In the genomic region with DNA sequence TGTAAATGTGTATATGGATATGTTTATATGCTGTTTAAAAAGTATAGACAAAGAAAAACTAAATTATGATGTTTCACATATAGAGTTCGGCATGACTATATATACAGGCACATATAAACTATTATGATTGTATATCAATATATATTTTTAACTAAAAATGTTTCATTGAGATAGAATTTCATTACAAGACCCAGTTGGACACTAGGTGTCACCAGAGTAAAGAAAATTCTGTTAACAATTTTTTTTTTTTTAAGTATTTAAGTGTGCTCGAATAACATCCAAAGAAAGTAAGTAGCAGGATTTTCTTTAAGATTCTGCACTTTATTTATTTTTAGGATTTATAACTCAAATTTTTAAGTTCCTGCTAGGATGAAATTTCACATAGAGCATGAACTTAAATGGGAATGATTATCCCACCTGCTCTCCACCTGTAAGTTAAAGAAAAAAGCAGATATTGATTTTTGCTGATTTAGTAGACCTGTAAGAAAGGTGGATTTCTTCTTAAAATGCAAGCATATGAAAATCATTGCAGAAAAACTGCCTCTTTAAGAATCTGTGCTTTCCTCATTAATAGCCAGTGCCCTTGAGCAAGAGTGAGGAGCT, we compare ENCODE assay signal across 8 cellular contexts.
DNase-seq lines count a peak whose midpoint lies in the region; ATAC-seq, FAIRE-seq and TF ChIP-seq lines count a peak whose summit lies in the region.

No MANE protein-coding gene starts in this region.

- TF ChIP-seq CTCF in MM.1S (IDR thresholded peaks at IDR 0.05; ENCODE audit: low read length) = peak; percentile 40
- peak in 2 of 3 experiments; percentile 14 to 21; a peak in 3 of 6 replicates for TF ChIP-seq CTCF in GM12878 (IDR thresholded peaks at IDR 0.05 in 2 of 3, conservative IDR thresholded peaks at IDR 0.05 in 1 of 3; ENCODE audit: control insufficient read depth in 2 of 3, extremely low read depth in 1 of 3, insufficient read depth in 1 of 3, low read depth in 3 of 3, low read length in 3 of 3)
- TF ChIP-seq CTCF in suprapubic skin (IDR thresholded peaks at IDR 0.05) = no peak

- H3K9ac ChIP-seq in MM.1S (ENCODE audit: low read length) (no peak overlapping the region), GM12878 (ENCODE audit: control insufficient read depth, insufficient read depth, low read length) (no peak overlapping the region), mesenchymal stem cell (ENCODE audit: low read length) (no peak overlapping the region)

- H3F3A ChIP-seq in MM.1S (ENCODE audit: insufficient read depth, low read length) = peaks cover 9% of the 10 kb centered on the region

- H3K36me3 ChIP-seq in MM.1S (replicated peaks; ENCODE audit: insufficient read depth, low read length) (no peaks in the 10 kb centered on the region), GM12878 (ENCODE audit: control insufficient read depth in 2 of 2, insufficient read depth in 2 of 2, low read length in 1 of 2) (no peaks in the 10 kb centered on the region), mesenchymal stem cell (ENCODE audit: control insufficient read depth in 1 of 2, insufficient read depth in 2 of 2, low read depth in 1 of 2, low read length in 2 of 2) (no peaks in the 10 kb centered on the region), suprapubic skin (no peaks in the 10 kb centered on the region)

- H3K18ac ChIP-seq in mesenchymal stem cell (ENCODE audit: low read depth in 1 of 2, low read length in 2 of 2) = no peak overlapping the region

- H2AK5ac ChIP-seq in mesenchymal stem cell (ENCODE audit: low read length, severe bottlenecking) = no peak overlapping the region

- no TSS peak for BruUV-seq in GM12878 (replicated peaks; lab: Mats Ljungman, UMichigan)

- in situ Hi-C loops in GM12878 (cut with MboI) = no loop called here

- TF ChIP-seq POLR2A in GM12878 (IDR thresholded peaks at IDR 0.05; ENCODE audit: low read depth, low read length) = no peak
- TF ChIP-seq POLR2A in suprapubic skin (IDR thresholded peaks at IDR 0.05) = no peak

- no peak overlapping the region for H3K23ac ChIP-seq in mesenchymal stem cell (ENCODE audit: low read length in 2 of 2)

- H3K9me2 ChIP-seq in MM.1S (replicated peaks; ENCODE audit: insufficient read depth, low read length) = no peaks in the 10 kb centered on the region

- H3K27me3 ChIP-seq in MM.1S (replicated peaks; ENCODE audit: insufficient read depth, low read length) (no peaks in the 10 kb centered on the region), GM12878 (replicated peaks in 1 of 2; ENCODE audit: control insufficient read depth in 2 of 2, insufficient read depth in 2 of 2, low read length in 1 of 2) (no peaks in the 10 kb centered on the region; a peak in 1 of 4 replicates), mesenchymal stem cell (ENCODE audit: control insufficient read depth in 1 of 2, insufficient read depth in 1 of 2, low read length in 2 of 2) (no peaks in the 10 kb centered on the region), suprapubic skin (no peaks in the 10 kb centered on the region)

- H4K91ac ChIP-seq in mesenchymal stem cell (ENCODE audit: low read length) = no peak overlapping the region

- H2BK12ac ChIP-seq in mesenchymal stem cell (ENCODE audit: low read length in 2 of 2) = no peak overlapping the region

- peak; percentile 24; the same call in 1 of the 2 replicates for TF ChIP-seq RAD21 in GM12878 (IDR thresholded peaks at IDR 0.05; ENCODE audit: insufficient read depth, low read depth, low read length)

- CTCF ChIA-PET in GM12878 (lab: Yijun Ruan, JAX) = interaction anchor here (0.5 to 2.4 kb wide), 17 partner anchors 11 to 1420 kb away, joined by 3 to 14 read pairs (median 3); no protein-coding TSS in a partner anchor

- ATAC-seq in GM12878 = no peak
- no peak for ATAC-seq in HG03520 (IDR thresholded peaks at IDR 0.05; ENCODE audit: unreplicated experiment)

- no peaks in the 10 kb centered on the region for H3K79me1 ChIP-seq in mesenchymal stem cell (replicated peaks; ENCODE audit: low read length, poor library complexity, severe bottlenecking)

- no peak overlapping the region for H2BK5ac ChIP-seq in mesenchymal stem cell (ENCODE audit: low read depth, low read length, poor library complexity, severe bottlenecking)

- H3K27ac ChIP-seq in MM.1S (ENCODE audit: low read length) (no peak overlapping the region), GM12878 (ENCODE audit: control insufficient read depth, insufficient read depth) (no peak overlapping the region), mesenchymal stem cell (ENCODE audit: low read length, poor library complexity, severe bottlenecking) (no peak overlapping the region), suprapubic skin (no peak overlapping the region)

- H2AFZ ChIP-seq in MM.1S (ENCODE audit: low read length) (peak overlapping the region; percentile 14; the same call in 1 of the 2 replicates), GM12878 (ENCODE audit: control insufficient read depth, low read depth, low read length) (no peak overlapping the region), mesenchymal stem cell (ENCODE audit: low read depth, low read length) (no peak overlapping the region)

- no peak overlapping the region for H4K8ac ChIP-seq in mesenchymal stem cell (ENCODE audit: low read length)

- H3K4me3 ChIP-seq in MM.1S (ENCODE audit: low read length) (no peak overlapping the region), GM12878 (no peak overlapping the region), mesenchymal stem cell (ENCODE audit: insufficient read depth in 1 of 2, low read depth in 1 of 2, low read length in 2 of 2) (no peak overlapping the region), suprapubic skin (no peak overlapping the region)

- H2BK120ac ChIP-seq in mesenchymal stem cell (ENCODE audit: low read depth, low read length) = no peak overlapping the region

- H3K4me2 ChIP-seq in MM.1S (ENCODE audit: low read depth, low read length) (0 out of 2 replicates have a peak overlapping the region, but pooled peaks have one; percentile 39), GM12878 (ENCODE audit: control insufficient read depth, insufficient read depth) (no peak overlapping the region), mesenchymal stem cell (ENCODE audit: low read length, poor library complexity, severe bottlenecking) (no peak overlapping the region)

- no peak overlapping the region for H2BK15ac ChIP-seq in mesenchymal stem cell (ENCODE audit: low read depth, poor library complexity, severe bottlenecking)

- 0% methylated on average over 2 of the region's 2 CpGs for WGBS in GM12878 (ENCODE audit: insufficient coverage, insufficient replicate concordance, low lambda C conversion rate, missing lambda C conversion rate)
- no CpG with 5 or more reads among the region's 2 CpGs for WGBS in mesenchymal stem cell
- 20% methylated on average over 2 of the region's 2 CpGs for WGBS in suprapubic skin

- SMC1A ChIA-PET in GM12878 (lab: Charles Lee; ENCODE audit: uncharacterized antibody, unreplicated experiment) = interaction anchor here (0.9 to 2.8 kb wide), 6 partner anchors 10 to 888 kb away, joined by 3 to 10 read pairs (median 4); no protein-coding TSS in a partner anchor

- DNase-seq in DMS53 treated with DMSO at 0.1 percent for 48 hours (lab: John Stamatoyannopoulos, UW; ENCODE audit: unreplicated experiment) (peak; percentile 74), MM.1S (peak; percentile 59), GM12878 (ENCODE audit: low read depth, low spot score) (no peak), mesenchymal stem cell (peak; percentile 51), COLO668 (lab: John Stamatoyannopoulos, UW; ENCODE audit: unreplicated experiment) (no peak), suprapubic skin (ENCODE audit: low spot score in 2 of 2) (no peak), posterior vena cava (ENCODE audit: low spot score) (no peak)

- H4K20me1 ChIP-seq in MM.1S (ENCODE audit: insufficient read depth, low read length) = no peaks in the 10 kb centered on the region
- H4K20me1 ChIP-seq in GM12878 (ENCODE audit: control insufficient read depth, insufficient read depth) = no peaks in the 10 kb centered on the region

- peaks cover 22% of the 10 kb centered on the region for H3K4me1 ChIP-seq in MM.1S (ENCODE audit: low read length)
- no peaks in the 10 kb centered on the region for H3K4me1 ChIP-seq in GM12878 (ENCODE audit: control insufficient read depth, insufficient read depth, low read length)
- H3K4me1 ChIP-seq in mesenchymal stem cell (ENCODE audit: control insufficient read depth, insufficient read depth, low read depth, low read length) = no peaks in the 10 kb centered on the region
- H3K4me1 ChIP-seq in suprapubic skin = no peaks in the 10 kb centered on the region

- H3K79me2 ChIP-seq in MM.1S (ENCODE audit: low read length) (no peaks in the 10 kb centered on the region), GM12878 (ENCODE audit: control insufficient read depth, insufficient read depth, low read length) (no peaks in the 10 kb centered on the region)

- no peak for FAIRE-seq in GM12878 (lab: Jason Lieb, UNC)

- no peak overlapping the region for H3K14ac ChIP-seq in mesenchymal stem cell (ENCODE audit: low read length in 2 of 2)

- TF ChIP-seq EP300 in GM12878 (IDR thresholded peaks at IDR 0.05; ENCODE audit: borderline replicate concordance in 1 of 2, control insufficient read depth in 1 of 2, low read depth in 2 of 2, low read length in 2 of 2) = no peak
- no peak for TF ChIP-seq EP300 in suprapubic skin (IDR thresholded peaks at IDR 0.05)

- RAD21 ChIA-PET in GM12878 (lab: Charles Lee; ENCODE audit: unreplicated experiment) = interaction anchor here (0.6 to 1.0 kb wide), 5 partner anchors 147 to 563 kb away, joined by 3 to 5 read pairs (median 3); no protein-coding TSS in a partner anchor

- H3K4ac ChIP-seq in mesenchymal stem cell (ENCODE audit: low read depth in 1 of 2, low read length in 2 of 2) = no peak overlapping the region

- intact Hi-C loops in GM12878 (cut with micrococcal nuclease; ENCODE audit: unreplicated experiment) (loop anchor here (2.0 to 10.0 kb wide), 4 partner anchors 235 to 1425 kb away; no protein-coding TSS in a partner anchor), posterior vena cava (cut with DNase I) (no loop called here)

- H3K9me3 ChIP-seq in MM.1S (replicated peaks; ENCODE audit: insufficient read depth, low read length) = no peaks in the 10 kb centered on the region
- no peaks in the 10 kb centered on the region for H3K9me3 ChIP-seq in GM12878 (replicated peaks; ENCODE audit: control insufficient read depth, insufficient read depth, low read length)
- no peaks in the 10 kb centered on the region for H3K9me3 ChIP-seq in mesenchymal stem cell (ENCODE audit: control insufficient read depth, low read length)
- no peaks in the 10 kb centered on the region for H3K9me3 ChIP-seq in suprapubic skin

- POLR2A ChIA-PET in GM12878 (lab: Charles Lee) = interaction anchor here (0.6 kb wide), 1 partner anchor 559 kb away, joined by 4 read pairs; no protein-coding TSS in a partner anchor

TF ChIP-seq in GM12878, 131 proteins besides CTCF, POLR2A, EP300 and RAD21 (continues in another document):
- no peak for TF ChIP-seq GATAD2B (conservative IDR thresholded peaks at IDR 0.05; ENCODE audit: low read depth)
- TF ChIP-seq SMC3 (IDR thresholded peaks at IDR 0.05; ENCODE audit: borderline replicate concordance, low read length) = peak; percentile 43; the same call in 1 of the 2 replicates
- peak; percentile 45; the same call in 1 of the 2 replicates for TF ChIP-seq ZNF384 (IDR thresholded peaks at IDR 0.05; ENCODE audit: borderline replicate concordance, low read depth, low read length)

Comparison
In these comparisons a context has a peak if more than half of its experiments do, and no peak if none do; other contexts are left out.
1. DNase-seq: peak in DMS53 treated with DMSO at 0.1 percent for 48 hours (single experiment), MM.1S (single experiment) and mesenchymal stem cell (single experiment); none in GM12878 (single experiment), COLO668 (single experiment), suprapubic skin (0 of 2) and posterior vena cava (single experiment).
2. CTCF ChIP-seq: peak in MM.1S (single experiment) and GM12878 (2 of 3); none in suprapubic skin (0 of 2).